In genomic region chr21:44155231-44155993, GRCh38 we compare ENCODE assay signal across 8 cellular contexts. TPM values are rescaled to one million over a fixed set of nuclear protein-coding genes. Genes with fewer than 3 reads are reported as not detected.
A peak's percentile ranks its signal among the peaks of the same experiment; 100 is the strongest.
DNase-seq lines count a peak whose midpoint lies in the region; ATAC-seq, FAIRE-seq and TF ChIP-seq lines count a peak whose summit lies in the region.
"Not testable (repeated sequence)": the region's sequence is repeated elsewhere in the genome, so short reads cannot be mapped to it uniquely, and the experiment has no call there.

No MANE protein-coding gene starts in this region.

- not testable (repeated sequence) for H4K20me1 ChIP-seq in MM.1S (ENCODE audit: insufficient read depth, low read length); GM12878 (ENCODE audit: control insufficient read depth, insufficient read depth)

- not testable (repeated sequence) for H3K4me1 Mint-ChIP-seq in stimulated activated memory B cell treated with anti-CD40 and anti-IgM and Interleukin-4, amounts not matched to agents 10 μg/mL and 1 μg/mL and 100 μg/mL, for 72 hours

- not testable (repeated sequence) for H3K79me2 ChIP-seq in MM.1S (ENCODE audit: low read length); GM12878 (ENCODE audit: control insufficient read depth, insufficient read depth, low read length)

- not testable (repeated sequence) for H3K36me3 Mint-ChIP-seq in stimulated activated memory B cell treated with anti-CD40 and anti-IgM and Interleukin-4, amounts not matched to agents 10 μg/mL and 1 μg/mL and 100 μg/mL, for 72 hours

- peak overlapping the region; percentile 77 for H3K27ac ChIP-seq in MM.1S (ENCODE audit: low read length)
- H3K27ac ChIP-seq in GM12878 (ENCODE audit: control insufficient read depth, insufficient read depth), result not testable (repeated sequence)

- BruUV-seq in GM12878 (replicated peaks; lab: Mats Ljungman, UMichigan), result not testable (repeated sequence)

- peak; percentile 58 for DNase-seq in MM.1S
- DNase-seq in activated CD8-positive, alpha-beta memory T cell treated with anti-CD3 and anti-CD28 coated beads for 24 hours, result peak; percentile 77
- not testable (repeated sequence) for DNase-seq in GM12878 (ENCODE audit: low read depth, low spot score)

- in situ Hi-C loops in GM12878 (cut with MboI), result not testable (repeated sequence)

- not testable (repeated sequence) for H3K9me3 ChIP-seq in MM.1S (replicated peaks; ENCODE audit: insufficient read depth, low read length); GM12878 (replicated peaks; ENCODE audit: control insufficient read depth, insufficient read depth, low read length)

- not testable (repeated sequence) for H3K36me3 ChIP-seq in MM.1S (replicated peaks; ENCODE audit: insufficient read depth, low read length); GM12878 (ENCODE audit: control insufficient read depth in 2 of 2, insufficient read depth in 2 of 2, low read length in 1 of 2)

- not testable (repeated sequence) for TF ChIP-seq RAD21 in GM12878 (IDR thresholded peaks at IDR 0.05; ENCODE audit: insufficient read depth, low read depth, low read length)

- WGBS in GM12878 (ENCODE audit: insufficient coverage, insufficient replicate concordance, low lambda C conversion rate, missing lambda C conversion rate), result no CpG with 5 or more reads among the region's 38 CpGs

- H3K9ac ChIP-seq in MM.1S (ENCODE audit: low read length), result peak overlapping the region; percentile 55; the same call in 1 of the 2 replicates
- H3K9ac ChIP-seq in GM12878 (ENCODE audit: control insufficient read depth, insufficient read depth, low read length), result not testable (repeated sequence)

- TF ChIP-seq CTCF in MM.1S (IDR thresholded peaks at IDR 0.05; ENCODE audit: low read length); GM12878 (IDR thresholded peaks at IDR 0.05 in 2 of 3, conservative IDR thresholded peaks at IDR 0.05 in 1 of 3; ENCODE audit: control insufficient read depth in 2 of 3, extremely low read depth in 1 of 3, insufficient read depth in 1 of 3, low read depth in 3 of 3, low read length in 3 of 3): not testable (repeated sequence)

- H3K9me2 ChIP-seq in MM.1S (replicated peaks; ENCODE audit: insufficient read depth, low read length), result not testable (repeated sequence)

- intact Hi-C loops in GM12878 (cut with micrococcal nuclease; ENCODE audit: unreplicated experiment), result not testable (repeated sequence)

- not testable (repeated sequence) for H2AFZ ChIP-seq in MM.1S (ENCODE audit: low read length); GM12878 (ENCODE audit: control insufficient read depth, low read depth, low read length)

- FAIRE-seq in GM12878 (lab: Jason Lieb, UNC), result peak; percentile 84

- SMC1A ChIA-PET in GM12878 (lab: Charles Lee; ENCODE audit: uncharacterized antibody, unreplicated experiment), result not testable (repeated sequence)

- POLR2A ChIA-PET in GM12878 (lab: Charles Lee), result not testable (repeated sequence)

- H3K27ac Mint-ChIP-seq in stimulated activated memory B cell treated with anti-CD40 and anti-IgM and Interleukin-4, amounts not matched to agents 10 μg/mL and 1 μg/mL and 100 μg/mL, for 72 hours, result not testable (repeated sequence)

- H3K4me3 Mint-ChIP-seq in stimulated activated memory B cell treated with anti-CD40 and anti-IgM and Interleukin-4, amounts not matched to agents 10 μg/mL and 1 μg/mL and 100 μg/mL, for 72 hours, result not testable (repeated sequence)

- TF ChIP-seq POLR2A in GM18505 (IDR thresholded peaks at IDR 0.05; ENCODE audit: borderline replicate concordance, extremely low read depth, insufficient read depth, insufficient read length); GM12878 (IDR thresholded peaks at IDR 0.05; ENCODE audit: low read depth, low read length): not testable (repeated sequence)

- CTCF ChIA-PET in GM12878 (lab: Yijun Ruan, JAX), result not testable (repeated sequence)

- H3K4me1 ChIP-seq in MM.1S (ENCODE audit: low read length); GM12878 (ENCODE audit: control insufficient read depth, insufficient read depth, low read length): not testable (repeated sequence)

- not testable (repeated sequence) for H3K27me3 ChIP-seq in MM.1S (replicated peaks; ENCODE audit: insufficient read depth, low read length); GM12878 (replicated peaks in 1 of 2; ENCODE audit: control insufficient read depth in 2 of 2, insufficient read depth in 2 of 2, low read length in 1 of 2)

- not testable (repeated sequence) for H3K4me3 ChIP-seq in MM.1S (ENCODE audit: low read length); GM12878

- not testable (repeated sequence) for H3K9me3 Mint-ChIP-seq in stimulated activated memory B cell treated with anti-CD40 and anti-IgM and Interleukin-4, amounts not matched to agents 10 μg/mL and 1 μg/mL and 100 μg/mL, for 72 hours

- TF ChIP-seq EP300 in GM12878 (IDR thresholded peaks at IDR 0.05; ENCODE audit: borderline replicate concordance in 1 of 2, control insufficient read depth in 1 of 2, low read depth in 2 of 2, low read length in 2 of 2), result not testable (repeated sequence)

- RAD21 ChIA-PET in GM12878 (lab: Charles Lee; ENCODE audit: unreplicated experiment), result not testable (repeated sequence)

- H3F3A ChIP-seq in MM.1S (ENCODE audit: insufficient read depth, low read length), result not testable (repeated sequence)

- H3K27me3 Mint-ChIP-seq in stimulated activated memory B cell treated with anti-CD40 and anti-IgM and Interleukin-4, amounts not matched to agents 10 μg/mL and 1 μg/mL and 100 μg/mL, for 72 hours, result not testable (repeated sequence)

- peak; percentile 32 for ATAC-seq in GM18505 (IDR thresholded peaks at IDR 0.05; ENCODE audit: unreplicated experiment)
- peak; percentile 54 for ATAC-seq in GM19395 (IDR thresholded peaks at IDR 0.05; ENCODE audit: unreplicated experiment)
- peak; percentile 29 for ATAC-seq in HG02610 (IDR thresholded peaks at IDR 0.05; ENCODE audit: unreplicated experiment)
- peak; percentile 40 for ATAC-seq in HG03060 (IDR thresholded peaks at IDR 0.05; ENCODE audit: low read depth, unreplicated experiment)
- peak; percentile 57 for ATAC-seq in GM12878
- peak; percentile 80 for ATAC-seq in stimulated activated memory B cell treated with anti-CD40 and anti-IgM and Interleukin-4, amounts not matched to agents 10 μg/mL and 1 μg/mL and 100 μg/mL, for 72 hours

- H3K4me2 ChIP-seq in MM.1S (ENCODE audit: low read depth, low read length); GM12878 (ENCODE audit: control insufficient read depth, insufficient read depth): not testable (repeated sequence)

RNA-seq across cellular contexts. Expression of gene GATD3, which starts 21.9 kb away (rescaled TPM):
- 64.9 and 65.2 TPM in 2 replicates for total RNA-seq in GM12878 (2013; cell fraction: nucleolus; rRNA removed)
- total RNA-seq in GM12878 (2014; rRNA removed), result 9.0 and 12.2 TPM in 2 replicates
- total RNA-seq in GM12878 (2014; rRNA removed; fragmentation: Illumina TruSeq; extraction: Trizol), result 6.0 and 8.4 TPM in 2 replicates
- 13.5 and 20.7 TPM in 2 replicates for total RNA-seq in GM12878 (2021)
- polyA plus RNA-seq in GM12878 (2011; ENCODE audit: low read depth), result 9.3 TPM
- polyA plus RNA-seq in GM12878 (2011; rRNA removed), result 9.7 and 19.4 TPM in 2 replicates
- polyA plus RNA-seq in GM12878 (2011; cell fraction: cytosol; rRNA removed), result 26.0 and 27.9 TPM in 2 replicates
- 75.7 TPM in 2 replicates for polyA plus RNA-seq in GM12878 (2011; cell fraction: nucleus; rRNA removed)
- polyA plus RNA-seq in GM12878 (2012), result 14.9 and 17.7 TPM in 2 replicates
- 4.8 and 10.0 TPM in 2 replicates for polyA plus RNA-seq in GM12878 (2014; fragmentation: Illumina TruSeq; extraction: Trizol)
- 1 to 10 TPM; 1.5 to 2.1 TPM for polyA plus RNA-seq in GM12878 (2014; fragmentation: Nextera tagmentation; extraction: Ambion mirVana)
- 15.2 and 15.3 TPM in 2 replicates for polyA plus RNA-seq in GM12878 (2014; rRNA removed)
- polyA plus RNA-seq in GM12878 (2016; fragmentation: Nextera tagmentation; extraction: Ambion mirVana), result 10 to 100 TPM; 12.9 to 16.7 TPM
- 25.5 and 25.6 TPM in 2 replicates for polyA minus RNA-seq in GM12878 (2011; rRNA and poly(A)+ RNA removed)
- 6.0 TPM in 2 replicates for polyA minus RNA-seq in GM12878 (2011; cell fraction: cytosol; rRNA and poly(A)+ RNA removed)
- polyA minus RNA-seq in GM12878 (2011; cell fraction: nucleus; rRNA and poly(A)+ RNA removed), result 15.0 and 28.5 TPM in 2 replicates

RNA-seq across cellular contexts. Expression of gene PWP2, which starts 48.2 kb away (rescaled TPM):
- total RNA-seq in GM12878 (2013; cell fraction: nucleolus; rRNA removed), result 13.6 and 16.5 TPM in 2 replicates
- total RNA-seq in GM12878 (2014; rRNA removed), result 8.6 and 9.4 TPM in 2 replicates
- total RNA-seq in GM12878 (2014; rRNA removed; fragmentation: Illumina TruSeq; extraction: Trizol), result 0.72 and 1.2 TPM in 2 replicates
- 2.5 and 2.8 TPM in 2 replicates for total RNA-seq in GM12878 (2021)
- 1.8 TPM for polyA plus RNA-seq in GM12878 (2011; ENCODE audit: low read depth)
- polyA plus RNA-seq in GM12878 (2011; rRNA removed), result 2.6 and 5.2 TPM in 2 replicates
- polyA plus RNA-seq in GM12878 (2011; cell fraction: cytosol; rRNA removed), result 3.2 and 3.4 TPM in 2 replicates
- 14.6 and 18.6 TPM in 2 replicates for polyA plus RNA-seq in GM12878 (2011; cell fraction: nucleus; rRNA removed)
- 2.5 and 4.8 TPM in 2 replicates for polyA plus RNA-seq in GM12878 (2012)
- 2.1 TPM in 2 replicates for polyA plus RNA-seq in GM12878 (2014; fragmentation: Illumina TruSeq; extraction: Trizol)
- under 1 TPM; 0.03 to 0.09 TPM for polyA plus RNA-seq in GM12878 (2014; fragmentation: Nextera tagmentation; extraction: Ambion mirVana)
- polyA plus RNA-seq in GM12878 (2014; rRNA removed), result 4.2 and 5.5 TPM in 2 replicates
- 1 to 10 TPM; 1.8 to 1.9 TPM for polyA plus RNA-seq in GM12878 (2016; fragmentation: Nextera tagmentation; extraction: Ambion mirVana)
- polyA minus RNA-seq in GM12878 (2011; rRNA and poly(A)+ RNA removed), result 0.59 and 2.9 TPM in 2 replicates
- 0.73 and 1.6 TPM in 2 replicates for polyA minus RNA-seq in GM12878 (2011; cell fraction: cytosol; rRNA and poly(A)+ RNA removed)
- 8.2 and 13.1 TPM in 2 replicates for polyA minus RNA-seq in GM12878 (2011; cell fraction: nucleus; rRNA and poly(A)+ RNA removed)

Comparison
In these comparisons a context has a peak if more than half of its experiments do, and no peak if none do; other contexts are left out.
1. ATAC-seq: peak in every context shown above with its lines; median percentile 80 in stimulated activated memory B cell treated with anti-CD40 and anti-IgM and Interleukin-4, amounts not matched to agents 10 μg/mL and 1 μg/mL and 100 μg/mL, for 72 hours; 57 in GM12878; 54 in GM19395; 40 in HG03060; 32 in GM18505; 29 in HG02610.